Comparison of ENCODE assay signal across 26 cellular contexts in genomic region chr11:58216476-58216875, GRCh38. TPM values are rescaled to one million over a fixed set of nuclear protein-coding genes. Genes with fewer than 3 reads are reported as not detected.
"Had no signal": no experiment of that assay in that cellular context is flagged by ENCODE, and none has a peak within 500 bp of the region (broad histone marks: within the 10 kb centered on the region; RNA-seq: fewer than 3 reads in every experiment).

No MANE protein-coding gene starts in this region.

- H3K36me3 ChIP-seq: MG63 had no signal

- H3K4me3 ChIP-seq: MG63 had no signal

- H3K9me3 ChIP-seq: MG63, SK-N-SH had no signal

- H3K9ac ChIP-seq: SK-N-SH had no signal

- H3K27ac ChIP-seq: RWPE1 had no signal

- DNase-seq: Karpas-422, KG1, MG63, NCI-H1092, NCI-H1105 treated with DMSO at 0.1 percent for 48 hours, NCI-H1417 treated with DMSO at 0.1 percent for 48 hours, NCI-H146, NCI-H1694 treated with DMSO at 0.1 percent for 48 hours, NCI-H1930, NCI-H2081, NCI-H2107, NCI-H2171, NCI-H226, NCI-H446, NCI-H510A, NCI-H524 treated with DMSO at 0.1 percent for 48 hours, NCI-H69, NCI-H774, SHP77, SK-N-SH, SW 1271, T-cell had no signal

- H3K4me2 ChIP-seq: SK-N-SH had no signal

- FAIRE-seq: RCC 7860 had no signal

- H3K27me3 ChIP-seq: MG63 had no signal

- ATAC-seq: T-cell had no signal

RNA-seq across cellular contexts. Expression of gene OR1S1, which starts 4.0 kb away (rescaled TPM):
- total RNA-seq: HT1080, SK-MEL-5, T-cell had no signal
- polyA plus RNA-seq: SK-N-SH had no signal

RNA-seq across cellular contexts. Expression of gene OR10Q1, which starts 12.2 kb away (rescaled TPM):
- total RNA-seq: HT1080, SK-MEL-5, T-cell had no signal
- polyA plus RNA-seq: SK-N-SH had no signal

RNA-seq across cellular contexts. Expression of gene OR1S2, which starts 12.5 kb away (rescaled TPM):
- total RNA-seq: HT1080, SK-MEL-5, T-cell had no signal
- polyA plus RNA-seq: SK-N-SH had no signal

RNA-seq across cellular contexts. Expression of gene OR9Q2, which starts 27.6 kb away (rescaled TPM):
- total RNA-seq: HT1080, SK-MEL-5, T-cell had no signal
- polyA plus RNA-seq: SK-N-SH had no signal

RNA-seq across cellular contexts. Expression of gene OR10W1, which starts 51.6 kb away (rescaled TPM):
- total RNA-seq: HT1080, SK-MEL-5, T-cell had no signal
- polyA plus RNA-seq: SK-N-SH had no signal
